ENCODE assay signal across 8 cellular contexts in genomic region chr2:230007931-230008707, GRCh38.
DNase-seq lines count a peak whose midpoint lies in the region; ATAC-seq and TF ChIP-seq lines count a peak whose summit lies in the region.

No MANE protein-coding gene starts in this region.

- intact Hi-C loops in stomach (cut with DNase I; ENCODE audit: low total_unique reads) = loop anchor here (5.0 to 10.0 kb wide), 2 partner anchors 157 to 604 kb away; no protein-coding TSS in a partner anchor

- H3K36me3 ChIP-seq in Karpas-422 (ENCODE audit: insufficient read depth, low read length) (no peaks in the 10 kb centered on the region), RWPE2 (ENCODE audit: low read depth) (no peaks in the 10 kb centered on the region), neutrophil (no peaks in the 10 kb centered on the region), stomach (no peaks in the 10 kb centered on the region)

- no peaks in the 10 kb centered on the region for H3K9me3 ChIP-seq in Karpas-422 (ENCODE audit: low read length)
- H3K9me3 ChIP-seq in RWPE2 (ENCODE audit: severe bottlenecking) = no peaks in the 10 kb centered on the region
- no peaks in the 10 kb centered on the region for H3K9me3 ChIP-seq in neutrophil
- no peaks in the 10 kb centered on the region for H3K9me3 ChIP-seq in stomach

- no peaks in the 10 kb centered on the region for H4K20me1 ChIP-seq in Karpas-422 (ENCODE audit: insufficient read depth, low read depth, low read length)

- H3K9me2 ChIP-seq in Karpas-422 (replicated peaks; ENCODE audit: insufficient read depth, low read length) = no peaks in the 10 kb centered on the region

- no peak for TF ChIP-seq POLR2A in stomach (IDR thresholded peaks at IDR 0.05)

- 49 to 57% (median 53%) methylated on average over 12 of the region's 12 CpGs for WGBS in stomach, 5 donors

- peak overlapping the region; percentile 16 for H3K4me2 ChIP-seq in Karpas-422 (ENCODE audit: low read depth, low read length, poor library complexity, severe bottlenecking)

- TF ChIP-seq CTCF in GM12872 (IDR thresholded peaks at IDR 0.05; ENCODE audit: insufficient read depth, low read depth, low read length) (peak; percentile 68), RWPE2 (IDR thresholded peaks at IDR 0.05; ENCODE audit: poor library complexity, severe bottlenecking) (peak; percentile 90), fibroblast of villous mesenchyme (IDR thresholded peaks at IDR 0.05; ENCODE audit: insufficient read depth, low read depth, low read length) (peak; percentile 80), neutrophil (IDR thresholded peaks at IDR 0.05) (peak; percentile 71), stomach (IDR thresholded peaks at IDR 0.05) (peak in 5 of 7 experiments; percentile 55 to 85 (median 71))

- no peaks in the 10 kb centered on the region for H3K36me3 Mint-ChIP-seq in activated T-helper 17 cell treated with anti-CD3 and anti-CD28 coated beads, Interleukin-2, amount 50 U/mL, for 72 hours (ENCODE audit: low read depth)

- H3K4me3 Mint-ChIP-seq in activated T-helper 17 cell treated with anti-CD3 and anti-CD28 coated beads, Interleukin-2, amount 50 U/mL, for 72 hours = no peak overlapping the region

- H3K27me3 ChIP-seq in Karpas-422 (ENCODE audit: low read length) (no peaks in the 10 kb centered on the region), RWPE2 (ENCODE audit: insufficient read depth, poor library complexity, severe bottlenecking) (no peaks in the 10 kb centered on the region), neutrophil (no peaks in the 10 kb centered on the region), stomach (no peaks in the 10 kb centered on the region)

- DNase-seq in Karpas-422 (peak; percentile 86), RWPE2 (ENCODE audit: low spot score) (no peak), fibroblast of villous mesenchyme (ENCODE audit: low read depth) (peak; percentile 86), stomach (peak; percentile 87), 8988T (no peak)

- no peak overlapping the region for H3K27ac Mint-ChIP-seq in activated T-helper 17 cell treated with anti-CD3 and anti-CD28 coated beads, Interleukin-2, amount 50 U/mL, for 72 hours

- H3K9me3 Mint-ChIP-seq in activated T-helper 17 cell treated with anti-CD3 and anti-CD28 coated beads, Interleukin-2, amount 50 U/mL, for 72 hours = no peaks in the 10 kb centered on the region

- no peak overlapping the region for H2AFZ ChIP-seq in Karpas-422 (ENCODE audit: low read length)

- H3K27ac ChIP-seq in Karpas-422 (ENCODE audit: low read length) (no peak overlapping the region), RWPE2 (ENCODE audit: poor library complexity, severe bottlenecking) (no peak overlapping the region), neutrophil (no peak overlapping the region), stomach (no peak overlapping the region)

- no peaks in the 10 kb centered on the region for H3K27me3 Mint-ChIP-seq in activated T-helper 17 cell treated with anti-CD3 and anti-CD28 coated beads, Interleukin-2, amount 50 U/mL, for 72 hours

- peak; percentile 40; the same call in 2 of the 3 replicates for ATAC-seq in RWPE2 (ENCODE audit: low read depth)
- ATAC-seq in activated T-helper 17 cell treated with anti-CD3 and anti-CD28 coated beads, Interleukin-2, amount 50 U/mL, for 72 hours (replicated peaks) = peak; percentile 40

- no peaks in the 10 kb centered on the region for H3K4me1 Mint-ChIP-seq in activated T-helper 17 cell treated with anti-CD3 and anti-CD28 coated beads, Interleukin-2, amount 50 U/mL, for 72 hours

- TF ChIP-seq EP300 in stomach (IDR thresholded peaks at IDR 0.05) = no peak

- H3K4me3 ChIP-seq in Karpas-422 (ENCODE audit: low read length) (no peak overlapping the region), RWPE2 (ENCODE audit: severe bottlenecking) (no peak overlapping the region), fibroblast of villous mesenchyme (ENCODE audit: low read depth, low read length) (no peak overlapping the region), neutrophil (ENCODE audit: low read depth in 1 of 2, low read length in 1 of 2) (no peak overlapping the region), stomach (no peak overlapping the region)

- H3K4me1 ChIP-seq in Karpas-422 (ENCODE audit: low read length) = peaks cover 8% of the 10 kb centered on the region
- no peaks in the 10 kb centered on the region for H3K4me1 ChIP-seq in RWPE2 (ENCODE audit: insufficient read depth, poor library complexity, severe bottlenecking)
- H3K4me1 ChIP-seq in neutrophil (ENCODE audit: control insufficient read depth in 1 of 2, insufficient read depth in 1 of 2, low read depth in 1 of 2, low read length in 1 of 2) = peaks cover 4 to 8% of the 10 kb centered on the region in 2 experiments
- H3K4me1 ChIP-seq in stomach = peaks cover 0 to 12% (median 4%) of the 10 kb centered on the region in 4 donors

- no peaks in the 10 kb centered on the region for H3K79me2 ChIP-seq in Karpas-422 (ENCODE audit: low read length)

- no peak overlapping the region for H3K9ac ChIP-seq in Karpas-422 (ENCODE audit: low read length)

Comparison
In these comparisons a context has a peak if more than half of its experiments do, and no peak if none do; other contexts are left out.
1. DNase-seq: peak in Karpas-422 (single experiment), fibroblast of villous mesenchyme (single experiment) and stomach (single experiment); none in RWPE2 (single experiment) and 8988T (single experiment).
2. Peak in every context shown above with its lines, with median percentiles within 50 percentile points of each other: CTCF ChIP-seq.